19 cellular contexts compared by ENCODE assay signal in the genomic region with DNA sequence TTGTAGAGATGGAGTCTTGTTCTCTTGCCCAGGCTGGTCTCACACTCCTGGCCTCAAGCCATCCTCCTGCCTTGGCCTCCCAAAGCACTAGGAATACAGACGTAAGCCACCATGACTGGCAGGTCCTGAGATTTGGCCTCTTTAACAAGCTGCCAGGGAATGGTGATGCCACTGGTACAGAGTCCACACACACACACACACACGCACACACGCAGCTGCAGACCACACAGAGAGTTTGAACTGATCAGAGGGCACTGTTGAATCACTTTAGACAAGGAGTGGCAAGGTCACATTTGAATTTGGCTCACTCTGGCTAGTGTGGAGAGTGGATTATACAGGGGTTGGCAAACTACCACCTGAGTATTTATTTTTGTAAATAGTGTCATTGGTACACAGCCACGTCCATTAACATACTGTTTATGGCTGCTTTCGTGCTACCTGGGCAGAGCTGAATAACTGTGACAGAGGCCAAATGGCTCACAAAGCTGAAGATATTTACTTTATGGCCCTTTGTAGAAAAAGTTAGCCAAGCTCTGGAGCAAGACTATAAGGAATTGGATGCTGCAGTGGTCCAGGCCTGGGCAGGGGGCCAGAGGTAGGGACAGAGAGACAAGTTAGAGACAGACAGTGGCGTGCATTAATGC. TPM values are rescaled to one million over a fixed set of nuclear protein-coding genes. Genes with fewer than 3 reads are reported as not detected.
A peak's percentile ranks its signal among the peaks of the same experiment; 100 is the strongest.
DNase-seq lines count a peak whose midpoint lies in the region; ATAC-seq and TF ChIP-seq lines count a peak whose summit lies in the region.
"Had no signal": no experiment of that assay in that cellular context is flagged by ENCODE, and none has a peak within 500 bp of the region (broad histone marks: within the 10 kb centered on the region; RNA-seq: fewer than 3 reads in every experiment).

No MANE protein-coding gene starts in this region.

- H3K27ac Mint-ChIP-seq in HFFc6, result no peak overlapping the region; the same call in 1 of the 2 replicates
- H3K27ac Mint-ChIP-seq: activated CD4-positive, alpha-beta T cell treated with anti-CD3 and anti-CD28 coated beads for 36 hours; CD4-positive, alpha-beta T cell; stimulated activated naive CD8-positive, alpha-beta T cell treated with anti-CD3 and anti-CD28 coated beads, Interleukin-15, amount 100 ng/mL, for 72 hours had no signal

- peaks cover 30% of the 10 kb centered on the region for H3K4me1 Mint-ChIP-seq in HFFc6 (ENCODE audit: low read depth)

- H3K9me3 ChIP-seq in colonic mucosa, result no peaks in the 10 kb centered on the region
- H3K9me3 ChIP-seq in effector memory CD4-positive, alpha-beta T cell (ENCODE audit: control insufficient read depth, low read length), result no peaks in the 10 kb centered on the region

- intact Hi-C loops in colonic mucosa (cut with DNase I), result no loop called here

- peaks cover 4% of the 10 kb centered on the region for H3K9me3 Mint-ChIP-seq in HFFc6
- H3K9me3 Mint-ChIP-seq: CD4-positive, alpha-beta T cell; stimulated activated naive CD8-positive, alpha-beta T cell treated with anti-CD3 and anti-CD28 coated beads, Interleukin-15, amount 100 ng/mL, for 72 hours had no signal

- peaks cover 31% of the 10 kb centered on the region for H3K36me3 Mint-ChIP-seq in HFFc6 (ENCODE audit: low read depth)

- H3K36me3 ChIP-seq in colonic mucosa, result no peaks in the 10 kb centered on the region
- H3K36me3 ChIP-seq in effector memory CD4-positive, alpha-beta T cell (ENCODE audit: control insufficient read depth, insufficient read depth, low read length), result no peaks in the 10 kb centered on the region

- DNase-seq in A172 (ENCODE audit: low spot score) (peak; percentile 19), NCI-H2029 (lab: John Stamatoyannopoulos, UW) (peak; percentile 26), colonic mucosa (peak; percentile 78), mucosa of gallbladder (ENCODE audit: low spot score) (peak; percentile 86), HFFc6 (no peak), NK-92 (lab: John Stamatoyannopoulos, UW; ENCODE audit: unreplicated experiment) (no peak)
- no peak for DNase-seq in effector memory CD4-positive, alpha-beta T cell
- DNase-seq: activated CD4-positive, alpha-beta T cell treated with anti-CD3 and anti-CD28 coated beads for 36 hours; activated gamma-delta T cell; CD4-positive, alpha-beta T cell; foreskin keratinocyte; GOT3; NCI-H2081; NCI-H510A treated with DMSO at 0.1 percent for 48 hours; stimulated activated naive CD8-positive, alpha-beta T cell treated with anti-CD3 and anti-CD28 coated beads, Interleukin-15, amount 100 ng/mL, for 72 hours; T1000 had no signal

- H3K27ac ChIP-seq in colonic mucosa, result peak overlapping the region; percentile 63
- H3K27ac ChIP-seq in effector memory CD4-positive, alpha-beta T cell (ENCODE audit: insufficient read depth, low read length, poor library complexity, severe bottlenecking), result no peak overlapping the region
- H3K27ac ChIP-seq: foreskin keratinocyte, right atrium auricular region, SK-N-MC had no signal

- peaks cover under 1% of the 10 kb centered on the region for H3K4me1 ChIP-seq in colonic mucosa
- H3K4me1 ChIP-seq in effector memory CD4-positive, alpha-beta T cell (ENCODE audit: control insufficient read depth, insufficient read depth, low read length, poor library complexity, severe bottlenecking), result no peaks in the 10 kb centered on the region

- H3K4me3 Mint-ChIP-seq in HFFc6, result no peak overlapping the region
- H3K4me3 Mint-ChIP-seq: activated CD4-positive, alpha-beta T cell treated with anti-CD3 and anti-CD28 coated beads for 36 hours; CD4-positive, alpha-beta T cell; stimulated activated naive CD8-positive, alpha-beta T cell treated with anti-CD3 and anti-CD28 coated beads, Interleukin-15, amount 100 ng/mL, for 72 hours had no signal

- no peaks in the 10 kb centered on the region; the same call in none of the 2 replicates for H3K27me3 Mint-ChIP-seq in HFFc6 (ENCODE audit: insufficient read depth)

- TF ChIP-seq CTCF in colonic mucosa (IDR thresholded peaks at IDR 0.05) (no peak), HFFc6 (IDR thresholded peaks at IDR 0.05) (no peak)

- no peaks in the 10 kb centered on the region for H3K27me3 ChIP-seq in colonic mucosa
- no peaks in the 10 kb centered on the region for H3K27me3 ChIP-seq in effector memory CD4-positive, alpha-beta T cell (replicated peaks; ENCODE audit: control insufficient read depth, insufficient read depth, low read length, poor library complexity, severe bottlenecking)
- H3K27me3 ChIP-seq: foreskin keratinocyte, right atrium auricular region had no signal

- no peak overlapping the region for H3K4me3 ChIP-seq in colonic mucosa
- no peak overlapping the region for H3K4me3 ChIP-seq in effector memory CD4-positive, alpha-beta T cell (ENCODE audit: insufficient read depth, low read depth, low read length, poor library complexity, severe bottlenecking)
- H3K4me3 ChIP-seq: right atrium auricular region, SK-N-MC had no signal

- no peak for ATAC-seq in GM21515 (IDR thresholded peaks at IDR 0.05; ENCODE audit: unreplicated experiment)
- ATAC-seq: activated CD4-positive, alpha-beta T cell treated with anti-CD3 and anti-CD28 coated beads for 36 hours; foreskin keratinocyte; stimulated activated naive CD8-positive, alpha-beta T cell treated with anti-CD3 and anti-CD28 coated beads, Interleukin-15, amount 100 ng/mL, for 72 hours had no signal

- H3K9ac ChIP-seq in colonic mucosa (ENCODE audit: low read depth in 2 of 2, low read length in 2 of 2), result no peak overlapping the region

RNA-seq across cellular contexts. Expression of gene ITPRIPL2, which starts 9.9 kb away (rescaled TPM):
- 24.1 and 30.8 TPM in 2 replicates for total RNA-seq in A172 (2014; rRNA removed; shearing (Covaris generic))
- 10 to 100 TPM; 34.9 to 36.2 TPM for total RNA-seq in colonic mucosa
- total RNA-seq in mucosa of gallbladder, result 37.5 TPM
- total RNA-seq in HFFc6 (2021; fragmentation: NEBNext Ultra II Directional; extraction: Animal tissue kit (Norgen Biotek cat#: 25700)), result 10 to 100 TPM; 36.3 to 56.9 (median 43.1) TPM

RNA-seq across cellular contexts. Expression of gene SYT17, which starts 44.4 kb away (rescaled TPM):
- 0.55 and 1.3 TPM in 2 replicates for total RNA-seq in A172 (2014; rRNA removed; shearing (Covaris generic))
- total RNA-seq in colonic mucosa (1 to 10 TPM; 5.1 to 5.5 TPM), mucosa of gallbladder (4.0 TPM)
- total RNA-seq in HFFc6 (2021; fragmentation: NEBNext Ultra II Directional; extraction: Animal tissue kit (Norgen Biotek cat#: 25700)), result not detected
- total RNA-seq: activated CD4-positive, alpha-beta T cell treated with anti-CD3 and anti-CD28 coated beads for 36 hours; CD4-positive, alpha-beta T cell had no signal

RNA-seq across cellular contexts. Expression of gene COQ7, which starts 56.2 kb away (rescaled TPM):
- total RNA-seq in A172 (2014; rRNA removed; shearing (Covaris generic)), result 39.0 and 50.5 TPM in 2 replicates
- total RNA-seq in colonic mucosa (10 to 100 TPM; 28.4 to 39.0 TPM), mucosa of gallbladder (26.2 TPM)
- total RNA-seq in HFFc6 (2021; fragmentation: NEBNext Ultra II Directional; extraction: Animal tissue kit (Norgen Biotek cat#: 25700)), result 10 to 100 TPM; 15.1 to 19.1 (median 16.8) TPM

Comparison
In these comparisons a context has a peak if more than half of its experiments do, and no peak if none do; other contexts are left out.
1. DNase-seq: peak in A172 (single experiment), NCI-H2029 (single experiment), colonic mucosa (single experiment) and mucosa of gallbladder (single experiment); none in HFFc6 (single experiment), NK-92 (single experiment) and effector memory CD4-positive, alpha-beta T cell (0 of 3).